ENCODE assay signal across 13 cellular contexts in genomic region chr2:32284321-32284720, GRCh38. TPM values are rescaled to one million over a fixed set of nuclear protein-coding genes. Genes with fewer than 3 reads are reported as not detected.
A peak's percentile ranks its signal among the peaks of the same experiment; 100 is the strongest.
DNase-seq lines count a peak whose midpoint lies in the region; ATAC-seq and TF ChIP-seq lines count a peak whose summit lies in the region.
"Had no signal": no experiment of that assay in that cellular context is flagged by ENCODE, and none has a peak within 500 bp of the region (broad histone marks: within the 10 kb centered on the region; RNA-seq: fewer than 3 reads in every experiment).

No MANE protein-coding gene starts in this region.

- H3K27me3 Mint-ChIP-seq in activated naive CD4-positive, alpha-beta T cell treated with anti-CD3 and anti-CD28 coated beads for 36 hours (ENCODE audit: low read depth): no peaks in the 10 kb centered on the region
- no peaks in the 10 kb centered on the region for H3K27me3 Mint-ChIP-seq in effector memory CD8-positive, alpha-beta T cell
- H3K27me3 Mint-ChIP-seq in T-helper 2 cell treated with Interferon-gamma antibody and Interleukin-4, amounts not matched to agents 5 μg/mL and 100 μg/mL, for 36 hours (ENCODE audit: low read depth): no peaks in the 10 kb centered on the region

- no peak overlapping the region for H3K4me3 Mint-ChIP-seq in activated naive CD4-positive, alpha-beta T cell treated with anti-CD3 and anti-CD28 coated beads for 36 hours
- H3K4me3 Mint-ChIP-seq in effector memory CD8-positive, alpha-beta T cell: peak overlapping the region; percentile 0 to 13
- H3K4me3 Mint-ChIP-seq in T-helper 2 cell treated with Interferon-gamma antibody and Interleukin-4, amounts not matched to agents 5 μg/mL and 100 μg/mL, for 36 hours: no peak overlapping the region

- H3K36me3 Mint-ChIP-seq in activated naive CD4-positive, alpha-beta T cell treated with anti-CD3 and anti-CD28 coated beads for 36 hours (ENCODE audit: low read depth): peaks cover 20% of the 10 kb centered on the region
- H3K36me3 Mint-ChIP-seq in effector memory CD8-positive, alpha-beta T cell (ENCODE audit: insufficient read depth): peaks cover 38% of the 10 kb centered on the region
- peaks cover 31% of the 10 kb centered on the region for H3K36me3 Mint-ChIP-seq in T-helper 2 cell treated with Interferon-gamma antibody and Interleukin-4, amounts not matched to agents 5 μg/mL and 100 μg/mL, for 36 hours (ENCODE audit: low read depth)

- H3K4me3 ChIP-seq in neutrophil (ENCODE audit: low read depth in 1 of 2, low read length in 1 of 2): no peak overlapping the region
- H3K4me3 ChIP-seq: cardiac muscle cell, spleen had no signal

- H3K27ac Mint-ChIP-seq in activated naive CD4-positive, alpha-beta T cell treated with anti-CD3 and anti-CD28 coated beads for 36 hours: peak overlapping the region; percentile 37
- H3K27ac Mint-ChIP-seq in effector memory CD8-positive, alpha-beta T cell: peak overlapping the region; percentile 0 to 57
- H3K27ac Mint-ChIP-seq in T-helper 2 cell treated with Interferon-gamma antibody and Interleukin-4, amounts not matched to agents 5 μg/mL and 100 μg/mL, for 36 hours: no peak overlapping the region

- ATAC-seq in effector memory CD8-positive, alpha-beta T cell (replicated peaks): no peak

- no peak for TF ChIP-seq CTCF in neutrophil (IDR thresholded peaks at IDR 0.05)

- no peaks in the 10 kb centered on the region for H3K9me3 ChIP-seq in neutrophil
- H3K9me3 ChIP-seq: spleen had no signal

- peaks cover 20 to 28% of the 10 kb centered on the region in 2 experiments for H3K4me1 ChIP-seq in neutrophil (ENCODE audit: control insufficient read depth in 1 of 2, insufficient read depth in 1 of 2, low read depth in 1 of 2, low read length in 1 of 2)

- peak; percentile 29 for DNase-seq in activated naive CD4-positive, alpha-beta T cell treated with anti-CD3 and anti-CD28 coated beads for 36 hours
- no peak for DNase-seq in activated naive CD4-positive, alpha-beta T cell (lab: John Stamatoyannopoulos, UW)
- peak; percentile 35 for DNase-seq in KBM-7
- DNase-seq in effector memory CD8-positive, alpha-beta T cell: no peak
- DNase-seq in NCI-H2171 (lab: John Stamatoyannopoulos, UW): no peak
- DNase-seq in activated gamma-delta T cell treated with Interleukin-2 at 50 U/mL for 16 hours: no peak
- DNase-seq in T-helper 2 cell treated with Interferon-gamma antibody and Interleukin-4, amounts not matched to agents 5 μg/mL and 100 μg/mL, for 36 hours (ENCODE audit: low spot score): no peak
- DNase-seq: activated CD8-positive, alpha-beta memory T cell treated with anti-CD3 and anti-CD28 coated beads, Interleukin-2, amount 50 U/mL, for 4 hours; NCI-H446; RPMI8226; spleen had no signal

- in situ Hi-C loops in KBM-7 (cut with MboI; ENCODE audit: low pct_unique_long_range_greater_than_20kb, low sequenced_read_pairs): no loop called here

- no peaks in the 10 kb centered on the region for H3K9me3 Mint-ChIP-seq in activated naive CD4-positive, alpha-beta T cell treated with anti-CD3 and anti-CD28 coated beads for 36 hours
- no peaks in the 10 kb centered on the region for H3K9me3 Mint-ChIP-seq in effector memory CD8-positive, alpha-beta T cell
- H3K9me3 Mint-ChIP-seq in T-helper 2 cell treated with Interferon-gamma antibody and Interleukin-4, amounts not matched to agents 5 μg/mL and 100 μg/mL, for 36 hours: no peaks in the 10 kb centered on the region

- no peaks in the 10 kb centered on the region for H3K27me3 ChIP-seq in neutrophil
- H3K27me3 ChIP-seq: cardiac muscle cell, spleen had no signal

- H3K36me3 ChIP-seq in neutrophil: peaks cover 25% of the 10 kb centered on the region

- H3K4me1 Mint-ChIP-seq in activated naive CD4-positive, alpha-beta T cell treated with anti-CD3 and anti-CD28 coated beads for 36 hours (ENCODE audit: low read depth): peaks cover 51% of the 10 kb centered on the region
- H3K4me1 Mint-ChIP-seq in effector memory CD8-positive, alpha-beta T cell (ENCODE audit: low read depth in 2 of 2): peaks cover 36 to 54% of the 10 kb centered on the region in 2 donors
- H3K4me1 Mint-ChIP-seq in T-helper 2 cell treated with Interferon-gamma antibody and Interleukin-4, amounts not matched to agents 5 μg/mL and 100 μg/mL, for 36 hours (ENCODE audit: low read depth): peaks cover 19% of the 10 kb centered on the region

- peak overlapping the region; percentile 60 for H3K27ac ChIP-seq in neutrophil
- H3K27ac ChIP-seq: cardiac muscle cell had no signal

- CTCF ChIA-PET in activated naive CD4-positive, alpha-beta T cell treated with anti-CD3 and anti-CD28 coated beads for 36 hours (lab: Charles Lee): no interaction called here

- intact Hi-C loops in activated naive CD4-positive, alpha-beta T cell treated with anti-CD3 and anti-CD28 coated beads for 36 hours (cut with micrococcal nuclease): no loop called here

RNA-seq across cellular contexts. Expression of gene YIPF4, which starts 6.6 kb away (rescaled TPM):
- total RNA-seq in activated naive CD4-positive, alpha-beta T cell treated with anti-CD3 and anti-CD28 coated beads for 36 hours: 10 to 100 TPM; 36.5 to 39.7 TPM

RNA-seq across cellular contexts. Expression of gene NLRC4, which starts 19.6 kb away (rescaled TPM):
- not detected for total RNA-seq in activated naive CD4-positive, alpha-beta T cell treated with anti-CD3 and anti-CD28 coated beads for 36 hours
- total RNA-seq: cardiac muscle cell had no signal

Comparison
In these comparisons a context has a peak if more than half of its experiments do, and no peak if none do; other contexts are left out.
1. DNase-seq: peak in activated naive CD4-positive, alpha-beta T cell treated with anti-CD3 and anti-CD28 coated beads for 36 hours (single experiment) and KBM-7 (single experiment); none in activated naive CD4-positive, alpha-beta T cell (0 of 4), effector memory CD8-positive, alpha-beta T cell (0 of 3), NCI-H2171 (single experiment), activated gamma-delta T cell treated with Interleukin-2 at 50 U/mL for 16 hours (single experiment) and T-helper 2 cell treated with Interferon-gamma antibody and Interleukin-4, amounts not matched to agents 5 μg/mL and 100 μg/mL, for 36 hours (single experiment).
2. H3K4me3 Mint-ChIP-seq: peak in effector memory CD8-positive, alpha-beta T cell (2 of 2); none in activated naive CD4-positive, alpha-beta T cell treated with anti-CD3 and anti-CD28 coated beads for 36 hours (single experiment) and T-helper 2 cell treated with Interferon-gamma antibody and Interleukin-4, amounts not matched to agents 5 μg/mL and 100 μg/mL, for 36 hours (single experiment).